In genomic region chr19:47469419-47469700, GRCh38 we compare ENCODE assay signal across 14 cellular contexts. TPM values are rescaled to one million over a fixed set of nuclear protein-coding genes. Genes with fewer than 3 reads are reported as not detected.
DNase-seq lines count a peak whose midpoint lies in the region; ATAC-seq and TF ChIP-seq lines count a peak whose summit lies in the region.
"Had no signal": no experiment of that assay in that cellular context is flagged by ENCODE, and none has a peak within 500 bp of the region (broad histone marks: within the 10 kb centered on the region; RNA-seq: fewer than 3 reads in every experiment).

No MANE protein-coding gene starts in this region.

- H3K27me3 ChIP-seq in Panc1 (ENCODE audit: control insufficient read depth, insufficient read depth, low read length) (no peaks in the 10 kb centered on the region; the same call in 1 of the 2 replicates), dorsolateral prefrontal cortex (peaks cover 0 to 9% (median 0%) of the 10 kb centered on the region in 45 donors), muscle layer of duodenum (ENCODE audit: low read depth, low read length) (peaks cover 5% of the 10 kb centered on the region), transverse colon (peaks cover 64% of the 10 kb centered on the region), right cardiac atrium (ENCODE audit: control insufficient read depth, insufficient read depth) (no peaks in the 10 kb centered on the region)

- no peaks in the 10 kb centered on the region; the same call in none of the 2 replicates for H3K4me1 ChIP-seq in Panc1 (ENCODE audit: control insufficient read depth, insufficient read depth, low read length)
- peaks cover 0 to 18% of the 10 kb centered on the region in 2 donors for H3K4me1 ChIP-seq in muscle layer of duodenum (ENCODE audit: control insufficient read depth in 1 of 2, insufficient read depth in 2 of 2, low read length in 2 of 2)
- peaks cover 0 to 17% (median 7%) of the 10 kb centered on the region in 4 donors for H3K4me1 ChIP-seq in transverse colon
- no peaks in the 10 kb centered on the region for H3K4me1 ChIP-seq in right cardiac atrium (ENCODE audit: control insufficient read depth, insufficient read depth, low read length)
- H3K4me1 ChIP-seq: SJSA1 had no signal

- DNase-seq in Panc1 (ENCODE audit: low read depth, low spot score) (no peak), dorsolateral prefrontal cortex (no peak), transverse colon (no peak), right cardiac atrium (no peak), NCI-H1694 (lab: John Stamatoyannopoulos, UW) (no peak), NCI-H1092 (lab: John Stamatoyannopoulos, UW) (no peak)
- DNase-seq: DND-41, NCI-H187, NCI-H226, PC-9 had no signal

- in situ Hi-C loops in Panc1 (cut with HindIII; ENCODE audit: low pct_unique_long_range_greater_than_20kb, low sequenced_read_pairs) (no loop called here), transverse colon (cut with MboI; ENCODE audit: low pct_ligation_motif_present in 1 of 4, low pct_unique_long_range_greater_than_20kb in 1 of 4, low sequenced_read_pairs in 3 of 4) (no loop called here)

- H3K4me3 ChIP-seq in Panc1 (ENCODE audit: low read depth in 2 of 2, low read length in 2 of 2) = no peak overlapping the region
- H3K4me3 ChIP-seq in dorsolateral prefrontal cortex = peak overlapping the region in 55 of 59 donors; percentile 3 to 75 (median 60)
- H3K4me3 ChIP-seq in muscle layer of duodenum (ENCODE audit: low read depth in 1 of 2, low read length in 2 of 2) = peak overlapping the region; percentile 3 to 68
- H3K4me3 ChIP-seq in transverse colon = no peak overlapping the region
- H3K4me3 ChIP-seq in right cardiac atrium (ENCODE audit: low read length) = no peak overlapping the region
- H3K4me3 ChIP-seq: K562, PC-9, SJSA1 had no signal

- H3K36me3 ChIP-seq in Panc1 (ENCODE audit: control insufficient read depth, insufficient read depth, low read length) (no peaks in the 10 kb centered on the region), muscle layer of duodenum (ENCODE audit: control insufficient read depth in 1 of 2, insufficient read depth in 2 of 2, low read length in 2 of 2) (no peaks in the 10 kb centered on the region), transverse colon (no peaks in the 10 kb centered on the region)
- H3K36me3 ChIP-seq: SJSA1 had no signal

- POLR2A ChIA-PET in Panc1 (lab: Charles Lee) = no interaction called here

- H3K9me3 ChIP-seq in Panc1 (ENCODE audit: control insufficient read depth, insufficient read depth, low read depth, low read length) = no peaks in the 10 kb centered on the region
- H3K9me3 ChIP-seq in muscle layer of duodenum (ENCODE audit: control insufficient read depth in 1 of 2, low read length in 2 of 2) = no peaks in the 10 kb centered on the region
- H3K9me3 ChIP-seq in transverse colon = no peaks in the 10 kb centered on the region
- H3K9me3 ChIP-seq in right cardiac atrium (ENCODE audit: control insufficient read depth, low read length) = no peaks in the 10 kb centered on the region
- H3K9me3 ChIP-seq: SJSA1 had no signal

- WGBS in transverse colon (ENCODE audit: low coverage in 1 of 2), 2 donors = 0 to 21% methylated on average over 1 to 5 of the region's 5 CpGs
- WGBS in right cardiac atrium = 19% methylated on average over 5 of the region's 5 CpGs

- ATAC-seq in Panc1 (peak; percentile 27; the same call in 1 of the 2 replicates), right cardiac atrium (no peak)

- CTCF ChIA-PET in Panc1 (lab: Charles Lee) = no interaction called here

- no peak for TF ChIP-seq EP300 in transverse colon (IDR thresholded peaks at IDR 0.05; ENCODE audit: low read depth)

- BruUV-seq in Panc1 (replicated peaks; lab: Mats Ljungman, UMichigan) = no TSS peak

- intact Hi-C loops in Panc1 (cut with micrococcal nuclease; ENCODE audit: unreplicated experiment) = no loop called here
- intact Hi-C loops in dorsolateral prefrontal cortex (cut with DNase I) = no loop called here
- intact Hi-C loops in transverse colon (cut with DNase I; ENCODE audit: low total_unique reads) = no loop called here
- intact Hi-C loops in right cardiac atrium (cut with DNase I) = no loop called here

- TF ChIP-seq CTCF in Panc1 (IDR thresholded peaks at IDR 0.05) (no peak), dorsolateral prefrontal cortex (IDR thresholded peaks at IDR 0.05 in 54 of 56, conservative IDR thresholded peaks at IDR 0.05 in 2 of 56; ENCODE audit: low read depth in 1 of 56, partially characterized antibody in 56 of 56) (no peak), transverse colon (IDR thresholded peaks at IDR 0.05) (no peak)

- TF ChIP-seq POLR2A in transverse colon (IDR thresholded peaks at IDR 0.05) = no peak

- H3K27ac ChIP-seq in Panc1 (ENCODE audit: low read length) (no peak overlapping the region), dorsolateral prefrontal cortex (peak overlapping the region in 38 of 59 donors; percentile 1 to 96 (median 56)), muscle layer of duodenum (ENCODE audit: low read length) (no peak overlapping the region), transverse colon (peak overlapping the region in 3 of 4 donors; percentile 25 to 57 (median 51)), right cardiac atrium (ENCODE audit: low read length) (no peak overlapping the region)
- H3K27ac ChIP-seq: PC-9, SJSA1 had no signal

RNA-seq across cellular contexts. Expression of gene SLC8A2, which starts 2.3 kb away (rescaled TPM):
- 0.10 TPM for total RNA-seq in Panc1 (2021; ENCODE audit: unreplicated experiment)
- 1.2 TPM for polyA plus RNA-seq in Panc1 (2012; ENCODE audit: insufficient read length)
- 100 to 1,000 TPM in 69 of 120 experiments, 10 to 100 TPM in 51; 22.2 to 179 (median 105) TPM for total RNA-seq in dorsolateral prefrontal cortex
- total RNA-seq in transverse colon = 10 to 100 TPM in 2 of 4 donors, 1 to 10 TPM in 1, under 1 TPM in 1; 0.82 to 36.4 (median 9.6) TPM
- total RNA-seq in right cardiac atrium = under 1 TPM in 2 of 4 donors, not detected in 2; 0.09 to 0.26 TPM
- polyA plus RNA-seq in right cardiac atrium = 0.36 TPM
- total RNA-seq: PC-9, SJSA1 had no signal
- polyA plus RNA-seq: CD14-positive monocyte had no signal

RNA-seq across cellular contexts. Expression of gene KPTN, which starts 14.7 kb away (rescaled TPM):
- 26.5 TPM for total RNA-seq in Panc1 (2021; ENCODE audit: unreplicated experiment)
- 21.9 TPM for polyA plus RNA-seq in Panc1 (2012; ENCODE audit: insufficient read length)
- 10 to 100 TPM in 119 of 120 experiments, 1 to 10 TPM in 1; 9.5 to 40.3 (median 18.4) TPM for total RNA-seq in dorsolateral prefrontal cortex
- 1 to 10 TPM in 3 of 4 donors, not detected in 1; 2.2 to 5.7 (median 3.3) TPM for total RNA-seq in transverse colon
- 1 to 10 TPM; 6.4 to 9.4 (median 7.8) TPM for total RNA-seq in right cardiac atrium
- 9.9 TPM for polyA plus RNA-seq in right cardiac atrium

RNA-seq across cellular contexts. Expression of gene NAPA, which starts 45.5 kb away (rescaled TPM):
- total RNA-seq in Panc1 (2021; ENCODE audit: unreplicated experiment) (71.0 TPM), dorsolateral prefrontal cortex (100 to 1,000 TPM; 102 to 294 (median 206) TPM), transverse colon (100 to 1,000 TPM in 3 of 4 donors, 10 to 100 TPM in 1; 94.8 to 138 (median 114) TPM), right cardiac atrium (100 to 1,000 TPM in 3 of 4 donors, 10 to 100 TPM in 1; 91.7 to 111 (median 105) TPM)
- polyA plus RNA-seq in Panc1 (2012; ENCODE audit: insufficient read length) = 135 TPM
- 102 TPM for polyA plus RNA-seq in right cardiac atrium

RNA-seq across cellular contexts. Expression of gene MEIS3, which starts 50.0 kb away (rescaled TPM):
- total RNA-seq in Panc1 (2021; ENCODE audit: unreplicated experiment) (11.3 TPM), dorsolateral prefrontal cortex (100 to 1,000 TPM in 12 of 120 experiments, 10 to 100 TPM in 108; 26.3 to 120 (median 70.9) TPM), transverse colon (10 to 100 TPM in 1 of 4 donors, 1 to 10 TPM in 2, not detected in 1; 2.3 to 56.5 (median 7.1) TPM), right cardiac atrium (1 to 10 TPM; 2.6 to 9.8 (median 6.1) TPM)
- polyA plus RNA-seq in Panc1 (2012; ENCODE audit: insufficient read length) = 20.1 TPM
- polyA plus RNA-seq in right cardiac atrium = 4.1 TPM
- polyA plus RNA-seq: CD14-positive monocyte had no signal

Comparison
In these comparisons a context has a peak if more than half of its experiments do, and no peak if none do; other contexts are left out.
1. H3K27ac ChIP-seq: peak in dorsolateral prefrontal cortex (38 of 59) and transverse colon (3 of 4); none in Panc1 (single experiment), muscle layer of duodenum (single experiment) and right cardiac atrium (single experiment).
2. H3K4me3 ChIP-seq: peak in dorsolateral prefrontal cortex (55 of 59) and muscle layer of duodenum (2 of 2); none in Panc1 (0 of 2), transverse colon (0 of 4) and right cardiac atrium (single experiment).